ENCODE assay signal across 27 cellular contexts in the genomic region with DNA sequence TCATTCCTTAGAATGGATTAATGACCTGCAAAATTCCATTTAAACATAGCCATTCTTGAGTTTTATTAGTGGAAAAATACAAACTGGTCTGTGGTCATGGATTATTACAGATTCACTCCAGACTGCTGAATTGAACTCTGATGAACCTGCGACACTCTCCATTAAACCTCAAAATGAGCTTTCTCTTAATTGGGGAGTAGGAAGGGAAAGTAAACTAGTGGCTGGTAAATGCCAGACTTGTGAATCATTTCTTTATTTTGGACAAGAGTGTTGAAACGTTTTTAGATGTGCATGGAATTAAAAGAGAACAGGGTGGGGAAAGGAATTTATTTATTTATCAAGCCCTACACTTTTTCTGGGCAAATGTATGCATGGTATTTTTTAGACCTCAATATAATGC.
DNase-seq lines count a peak whose midpoint lies in the region; ATAC-seq and TF ChIP-seq lines count a peak whose summit lies in the region.
"Had no signal": no experiment of that assay in that cellular context is flagged by ENCODE, and none has a peak within 500 bp of the region (broad histone marks: within the 10 kb centered on the region; RNA-seq: fewer than 3 reads in every experiment).

No MANE protein-coding gene starts in this region.

- intact Hi-C loops in PC-3 (cut with micrococcal nuclease): loop anchor here (5.0 to 10.0 kb wide), 2 partner anchors 40 to 207 kb away; no protein-coding TSS in a partner anchor
- intact Hi-C loops in left colon (cut with DNase I, micrococcal nuclease): no loop called here

- CTCF ChIA-PET in PC-3 (lab: Charles Lee): no interaction called here

- H3K9ac ChIP-seq in PC-3 (ENCODE audit: low read length) (no peak overlapping the region), smooth muscle cell (ENCODE audit: low read depth) (no peak overlapping the region)

- H3K4me1 ChIP-seq in PC-3 (ENCODE audit: insufficient read depth, low read length): peaks cover 6% of the 10 kb centered on the region
- peaks cover 6% of the 10 kb centered on the region for H3K4me1 ChIP-seq in smooth muscle cell (ENCODE audit: low read depth)
- H3K4me1 ChIP-seq: colonic mucosa, right lobe of liver, thyroid gland had no signal

- no TSS peak for BruUV-seq in PC-3 (replicated peaks; lab: Mats Ljungman, UMichigan)

- H3K9me3 ChIP-seq in PC-3 (ENCODE audit: low read length): no peaks in the 10 kb centered on the region
- no peaks in the 10 kb centered on the region for H3K9me3 ChIP-seq in smooth muscle cell (replicated peaks; ENCODE audit: low read depth)
- H3K9me3 ChIP-seq: colonic mucosa, ovary, right lobe of liver, thyroid gland had no signal

- POLR2A ChIA-PET in PC-3 (lab: Charles Lee; ENCODE audit: unreplicated experiment): interaction anchor here (0.7 kb wide), 1 partner anchor 172 kb away, joined by 5 read pairs; no protein-coding TSS in a partner anchor

- H3F3A ChIP-seq in PC-3 (ENCODE audit: low read length, unreplicated experiment) (no peaks in the 10 kb centered on the region), smooth muscle cell (ENCODE audit: low read depth) (no peaks in the 10 kb centered on the region)

- no peak overlapping the region for H3K27ac ChIP-seq in PC-3 (ENCODE audit: low read length)
- no peak overlapping the region for H3K27ac ChIP-seq in smooth muscle cell (ENCODE audit: low read depth)
- H3K27ac ChIP-seq: colonic mucosa, hepatocyte, ovary, right lobe of liver, thyroid gland had no signal

- TF ChIP-seq CTCF in PC-3 (conservative IDR thresholded peaks at IDR 0.05; ENCODE audit: low read depth, low read length) (no peak), choroid plexus epithelial cell (conservative IDR thresholded peaks at IDR 0.05; ENCODE audit: low read depth, low read length) (no peak), smooth muscle cell (IDR thresholded peaks at IDR 0.05; ENCODE audit: borderline replicate concordance, insufficient read depth, poor library complexity, severe bottlenecking) (no peak)

- H3K79me2 ChIP-seq in PC-3 (ENCODE audit: low read length): no peaks in the 10 kb centered on the region
- H3K79me2 ChIP-seq in smooth muscle cell (ENCODE audit: low read depth): no peaks in the 10 kb centered on the region
- H3K79me2 ChIP-seq: hepatocyte had no signal

- H3K27me3 ChIP-seq in PC-3 (ENCODE audit: low read length) (no peaks in the 10 kb centered on the region), smooth muscle cell (ENCODE audit: low read depth) (no peaks in the 10 kb centered on the region)
- H3K27me3 ChIP-seq: colonic mucosa, hepatocyte, ovary, right lobe of liver, thyroid gland had no signal

- H3K4me3 ChIP-seq in PC-3 (ENCODE audit: low read length): no peak overlapping the region
- no peak overlapping the region for H3K4me3 ChIP-seq in choroid plexus epithelial cell (ENCODE audit: low read depth, low read length)
- H3K4me3 ChIP-seq in smooth muscle cell: no peak overlapping the region
- H3K4me3 ChIP-seq: colonic mucosa, hepatocyte, ovary, right lobe of liver, thyroid gland had no signal

- 12% methylated on average over 2 of the region's 2 CpGs for WGBS in smooth muscle cell (ENCODE audit: low lambda C conversion rate)

- H4K20me1 ChIP-seq in PC-3 (ENCODE audit: low read length) (no peaks in the 10 kb centered on the region), smooth muscle cell (ENCODE audit: low read depth) (no peaks in the 10 kb centered on the region)

- no peaks in the 10 kb centered on the region for H3K9me2 ChIP-seq in PC-3 (replicated peaks; ENCODE audit: low read length)

- ATAC-seq in PC-3 (peak; percentile 66), left colon (no peak), GM18511 (IDR thresholded peaks at IDR 0.05; ENCODE audit: unreplicated experiment) (no peak)
- ATAC-seq: activated CD8-positive, alpha-beta T cell treated with anti-CD3 and anti-CD28 coated beads for 36 hours; esophagus mucosa; right lobe of liver; T-cell had no signal

- H2AFZ ChIP-seq in PC-3 (ENCODE audit: low read length) (no peak overlapping the region), smooth muscle cell (ENCODE audit: low read depth) (no peak overlapping the region)
- H2AFZ ChIP-seq: hepatocyte had no signal

- no peaks in the 10 kb centered on the region for H3K36me3 ChIP-seq in PC-3 (ENCODE audit: low read depth, low read length)
- no peaks in the 10 kb centered on the region for H3K36me3 ChIP-seq in smooth muscle cell (ENCODE audit: low read depth)
- H3K36me3 ChIP-seq: colonic mucosa, ovary, right lobe of liver, thyroid gland had no signal

- H3K4me2 ChIP-seq in PC-3 (ENCODE audit: low read length) (peak overlapping the region; percentile 25), smooth muscle cell (peak overlapping the region; percentile 43)
- H3K4me2 ChIP-seq: hepatocyte had no signal

- DNase-seq in EL (peak; percentile 45), PC-3 (peak; percentile 26), choroid plexus epithelial cell (ENCODE audit: low read depth) (peak; percentile 7), smooth muscle cell (lab: John Stamatoyannopoulos, UW; ENCODE audit: unreplicated experiment) (no peak), left colon (no peak), D341Med (ENCODE audit: low spot score) (no peak)
- DNase-seq: activated CD4-positive, CD25-positive, alpha-beta regulatory T cell treated with anti-CD3 and anti-CD28 coated beads, Interleukin-2, amount 50 U/mL, for 72 hours; activated CD8-positive, alpha-beta T cell treated with anti-CD3 and anti-CD28 coated beads for 36 hours; activated effector memory CD4-positive, alpha-beta T cell treated with Interleukin-2 at 50 U/mL for 16 hours; activated naive CD8-positive, alpha-beta T cell treated with anti-CD3 and anti-CD28 coated beads, Interleukin-2, amount 10 ng/mL, durations not matched to agents 7 days and 5 days; AML-193; CD8-positive, alpha-beta memory T cell; colonic mucosa; DMS79; effector memory CD4-positive, alpha-beta T cell; foreskin melanocyte; MM.1S; NCI-H1436; NCI-H2107; NCI-H446 treated with DMSO at 0.1 percent for 48 hours; ovary; right lobe of liver; T-cell; thyroid gland had no signal

Comparison
In these comparisons a context has a peak if more than half of its experiments do, and no peak if none do; other contexts are left out.
1. DNase-seq: peak in EL (single experiment), PC-3 (single experiment) and choroid plexus epithelial cell (single experiment); none in smooth muscle cell (single experiment), left colon (0 of 2) and D341Med (single experiment).